21 cellular contexts compared by ENCODE assay signal in genomic region chr6:53054532-53054931, GRCh38.
"Had no signal": no experiment of that assay in that cellular context is flagged by ENCODE, and none has a peak within 500 bp of the region (broad histone marks: within the 10 kb centered on the region; RNA-seq: fewer than 3 reads in every experiment).

No MANE protein-coding gene starts in this region.

- H3K27ac ChIP-seq: epithelial cell of prostate, gastrocnemius medialis, neural progenitor cell, sigmoid colon, suprapubic skin, transverse colon, upper lobe of right lung, uterus had no signal

- DNase-seq: cerebellar nuclear complex; cortex of kidney; foreskin fibroblast; gastrocnemius medialis; head of caudate nucleus; natural killer cell; sigmoid colon; stimulated activated CD4-positive, alpha-beta T cell treated with anti-CD3 and anti-CD28 coated beads, Interleukin-4, amount 100 ng/mL, for 4 hours; stimulated activated naive CD4-positive, alpha-beta T cell; stimulated activated naive CD8-positive, alpha-beta T cell treated with anti-CD3 and anti-CD28 coated beads, Interleukin-15, amount 100 ng/mL, for 72 hours; transverse colon; upper lobe of right lung; uterus had no signal

- H3K9me3 ChIP-seq: gastrocnemius medialis, sigmoid colon, suprapubic skin, transverse colon, upper lobe of right lung, uterus had no signal

- H3K4me3 Mint-ChIP-seq: memory B cell; natural killer cell; neural progenitor cell; stimulated activated naive CD8-positive, alpha-beta T cell treated with anti-CD3 and anti-CD28 coated beads, Interleukin-15, amount 100 ng/mL, for 72 hours had no signal

- H3K4me3 ChIP-seq: gastrocnemius medialis, lung, neural progenitor cell, sigmoid colon, suprapubic skin, transverse colon, upper lobe of right lung, uterus had no signal

- H3K27ac Mint-ChIP-seq: memory B cell; natural killer cell; neural progenitor cell; progenitor cell of endocrine pancreas; stimulated activated naive CD8-positive, alpha-beta T cell treated with anti-CD3 and anti-CD28 coated beads, Interleukin-15, amount 100 ng/mL, for 72 hours had no signal

- H3K27me3 ChIP-seq: gastrocnemius medialis, neural progenitor cell, sigmoid colon, suprapubic skin, transverse colon, upper lobe of right lung, uterus had no signal

- H3K4me2 ChIP-seq: neural progenitor cell had no signal

- H2AFZ ChIP-seq: neural progenitor cell had no signal

- FAIRE-seq: keratinocyte had no signal

- H3K9ac ChIP-seq: neural progenitor cell had no signal

- H3K36me3 ChIP-seq: gastrocnemius medialis, neural progenitor cell, transverse colon, upper lobe of right lung, uterus had no signal

- ATAC-seq: esophagus mucosa; gastrocnemius medialis; natural killer cell; stimulated activated naive CD8-positive, alpha-beta T cell treated with anti-CD3 and anti-CD28 coated beads, Interleukin-15, amount 100 ng/mL, for 72 hours; upper lobe of right lung had no signal

- H3K9me3 Mint-ChIP-seq: stimulated activated naive CD8-positive, alpha-beta T cell treated with anti-CD3 and anti-CD28 coated beads, Interleukin-15, amount 100 ng/mL, for 72 hours had no signal

- H3K36me3 Mint-ChIP-seq: natural killer cell had no signal

- H3K27me3 Mint-ChIP-seq: memory B cell; progenitor cell of endocrine pancreas; stimulated activated naive CD8-positive, alpha-beta T cell treated with anti-CD3 and anti-CD28 coated beads, Interleukin-15, amount 100 ng/mL, for 72 hours had no signal
